Comparison of ENCODE assay signal across 16 cellular contexts in the genomic region with DNA sequence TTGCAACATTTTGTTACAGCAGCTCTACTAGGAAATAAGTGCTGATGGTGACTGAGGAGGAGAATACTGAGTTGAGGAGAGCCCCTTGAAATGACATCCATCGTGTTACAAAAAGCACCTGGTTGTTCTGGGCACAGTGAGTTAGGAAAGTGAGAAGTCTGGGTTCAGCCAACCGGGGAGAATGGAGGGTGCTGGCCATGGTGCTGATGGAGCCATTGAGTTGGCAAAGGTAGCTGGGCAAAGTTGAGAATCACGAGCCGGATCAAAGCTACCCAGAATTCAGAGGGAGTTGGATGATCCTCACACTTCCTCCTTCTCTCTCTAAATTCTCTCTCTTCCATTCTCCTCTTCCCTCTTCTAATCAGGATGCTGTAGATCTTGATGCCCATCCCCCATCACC. TPM values are rescaled to one million over a fixed set of nuclear protein-coding genes. Genes with fewer than 3 reads are reported as not detected.
A peak's percentile ranks its signal among the peaks of the same experiment; 100 is the strongest.
DNase-seq lines count a peak whose midpoint lies in the region; ATAC-seq and TF ChIP-seq lines count a peak whose summit lies in the region.
"Had no signal": no experiment of that assay in that cellular context is flagged by ENCODE, and none has a peak within 500 bp of the region (broad histone marks: within the 10 kb centered on the region; RNA-seq: fewer than 3 reads in every experiment).

No MANE protein-coding gene starts in this region.

- 20 to 22% methylated on average over 4 of the region's 4 CpGs for WGBS in tibial nerve, 2 donors

- peak; percentile 15 for DNase-seq in AG08396 (ENCODE audit: low spot score)
- DNase-seq in astrocyte of the hippocampus (ENCODE audit: low read depth, low spot score) = peak; percentile 30
- DNase-seq in left lobe of liver (ENCODE audit: low spot score) = no peak
- DNase-seq in tibial nerve (ENCODE audit: low spot score in 2 of 2) = no peak
- DNase-seq in NCI-H2227 treated with DMSO at 0.1 percent for 48 hours (lab: John Stamatoyannopoulos, UW) = no peak
- DNase-seq in HuH-7.5 (ENCODE audit: low spot score) = no peak
- DNase-seq: activated T-cell treated with anti-CD3 and anti-CD28 coated beads, Interleukin-2, amount 50 U/mL, for 24 hours; BE2C; DMS79; NCI-H2171 treated with DMSO at 0.1 percent for 48 hours; stimulated activated CD4-positive, alpha-beta T cell treated with anti-CD3 and anti-CD28 coated beads, Interleukin-4, amount 100 ng/mL, for 1 hour had no signal

- no peak for TF ChIP-seq EP300 in tibial nerve (IDR thresholded peaks at IDR 0.05)

- ATAC-seq in left lobe of liver = peak; percentile 34
- ATAC-seq in HG02588 (IDR thresholded peaks at IDR 0.05; ENCODE audit: unreplicated experiment) = no peak
- ATAC-seq: stimulated activated memory B cell treated with anti-CD40 and anti-IgM and Interleukin-4, amounts not matched to agents 10 μg/mL and 1 μg/mL and 100 μg/mL, for 72 hours had no signal

- H3K27ac ChIP-seq in HEK293 (ENCODE audit: extremely low read depth, low read depth, low read length) = no peak overlapping the region
- H3K27ac ChIP-seq in tibial nerve = no peak overlapping the region
- H3K27ac ChIP-seq: SK-N-MC, vagina had no signal

- H3K27me3 ChIP-seq in tibial nerve = no peaks in the 10 kb centered on the region
- H3K27me3 ChIP-seq: BE2C, vagina had no signal

- POLR2A ChIA-PET in HEK293 (lab: Yijun Ruan, JAX) = no interaction called here

- CTCF ChIA-PET in HEK293 (lab: Yijun Ruan, JAX) = no interaction called here

- TF ChIP-seq POLR2A in tibial nerve (IDR thresholded peaks at IDR 0.05) = no peak

- no peaks in the 10 kb centered on the region for H3K9me3 ChIP-seq in HEK293 (ENCODE audit: control insufficient read depth, insufficient read depth, low read depth, low read length)
- H3K9me3 ChIP-seq in tibial nerve = no peaks in the 10 kb centered on the region
- H3K9me3 ChIP-seq: BE2C, vagina had no signal

- H3K36me3 ChIP-seq in HEK293 (ENCODE audit: control insufficient read depth in 2 of 2, insufficient read depth in 1 of 2, low read length in 2 of 2) (no peaks in the 10 kb centered on the region), tibial nerve (no peaks in the 10 kb centered on the region)
- H3K36me3 ChIP-seq: BE2C, vagina had no signal

- H3K4me1 ChIP-seq in HEK293 (ENCODE audit: control insufficient read depth, insufficient read depth, low read length) (no peaks in the 10 kb centered on the region), tibial nerve (no peaks in the 10 kb centered on the region)
- H3K4me1 ChIP-seq: BE2C, vagina had no signal

- H3K4me3 ChIP-seq in HEK293 (ENCODE audit: low read depth, low read length) (no peak overlapping the region), tibial nerve (no peak overlapping the region)
- H3K4me3 ChIP-seq: SK-N-MC, vagina had no signal

- TF ChIP-seq CTCF in HEK293 (tag by site-specific recombination; IDR thresholded peaks at IDR 0.05) (no peak), tibial nerve (IDR thresholded peaks at IDR 0.05) (no peak)

TF ChIP-seq in HEK293, 187 proteins besides CTCF, POLR2A, EP300 and RAD21:
- TF ChIP-seq, protein P1, sequence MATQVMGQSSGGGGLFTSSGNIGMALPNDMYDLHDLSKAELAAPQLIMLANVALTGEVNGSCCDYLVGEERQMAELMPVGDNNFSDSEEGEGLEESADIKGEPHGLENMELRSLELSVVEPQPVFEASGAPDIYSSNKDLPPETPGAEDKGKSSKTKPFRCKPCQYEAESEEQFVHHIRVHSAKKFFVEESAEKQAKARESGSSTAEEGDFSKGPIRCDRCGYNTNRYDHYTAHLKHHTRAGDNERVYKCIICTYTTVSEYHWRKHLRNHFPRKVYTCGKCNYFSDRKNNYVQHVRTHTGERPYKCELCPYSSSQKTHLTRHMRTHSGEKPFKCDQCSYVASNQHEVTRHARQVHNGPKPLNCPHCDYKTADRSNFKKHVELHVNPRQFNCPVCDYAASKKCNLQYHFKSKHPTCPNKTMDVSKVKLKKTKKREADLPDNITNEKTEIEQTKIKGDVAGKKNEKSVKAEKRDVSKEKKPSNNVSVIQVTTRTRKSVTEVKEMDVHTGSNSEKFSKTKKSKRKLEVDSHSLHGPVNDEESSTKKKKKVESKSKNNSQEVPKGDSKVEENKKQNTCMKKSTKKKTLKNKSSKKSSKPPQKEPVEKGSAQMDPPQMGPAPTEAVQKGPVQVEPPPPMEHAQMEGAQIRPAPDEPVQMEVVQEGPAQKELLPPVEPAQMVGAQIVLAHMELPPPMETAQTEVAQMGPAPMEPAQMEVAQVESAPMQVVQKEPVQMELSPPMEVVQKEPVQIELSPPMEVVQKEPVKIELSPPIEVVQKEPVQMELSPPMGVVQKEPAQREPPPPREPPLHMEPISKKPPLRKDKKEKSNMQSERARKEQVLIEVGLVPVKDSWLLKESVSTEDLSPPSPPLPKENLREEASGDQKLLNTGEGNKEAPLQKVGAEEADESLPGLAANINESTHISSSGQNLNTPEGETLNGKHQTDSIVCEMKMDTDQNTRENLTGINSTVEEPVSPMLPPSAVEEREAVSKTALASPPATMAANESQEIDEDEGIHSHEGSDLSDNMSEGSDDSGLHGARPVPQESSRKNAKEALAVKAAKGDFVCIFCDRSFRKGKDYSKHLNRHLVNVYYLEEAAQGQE (tag by site-specific recombination; IDR thresholded peaks at IDR 0.05) = peak; percentile 92
- no peak for TF ChIP-seq BCL11A (tag by site-specific recombination; IDR thresholded peaks at IDR 0.05; ENCODE audit: low read depth)

RNA-seq across cellular contexts. Expression of a gene that starts 35.0 kb away (rescaled TPM):
- total RNA-seq in left lobe of liver (not detected), tibial nerve (1 to 10 TPM in 1 of 4 donors, under 1 TPM in 3; 0.21 to 1.5 (median 0.50) TPM)
- total RNA-seq: vagina had no signal

Comparison
In these comparisons a context has a peak if more than half of its experiments do, and no peak if none do; other contexts are left out.
1. DNase-seq: peak in AG08396 (single experiment) and astrocyte of the hippocampus (single experiment); none in left lobe of liver (single experiment), tibial nerve (0 of 2), NCI-H2227 treated with DMSO at 0.1 percent for 48 hours (single experiment) and HuH-7.5 (single experiment).